Comparison of ENCODE assay signal across 8 cellular contexts in the genomic region with DNA sequence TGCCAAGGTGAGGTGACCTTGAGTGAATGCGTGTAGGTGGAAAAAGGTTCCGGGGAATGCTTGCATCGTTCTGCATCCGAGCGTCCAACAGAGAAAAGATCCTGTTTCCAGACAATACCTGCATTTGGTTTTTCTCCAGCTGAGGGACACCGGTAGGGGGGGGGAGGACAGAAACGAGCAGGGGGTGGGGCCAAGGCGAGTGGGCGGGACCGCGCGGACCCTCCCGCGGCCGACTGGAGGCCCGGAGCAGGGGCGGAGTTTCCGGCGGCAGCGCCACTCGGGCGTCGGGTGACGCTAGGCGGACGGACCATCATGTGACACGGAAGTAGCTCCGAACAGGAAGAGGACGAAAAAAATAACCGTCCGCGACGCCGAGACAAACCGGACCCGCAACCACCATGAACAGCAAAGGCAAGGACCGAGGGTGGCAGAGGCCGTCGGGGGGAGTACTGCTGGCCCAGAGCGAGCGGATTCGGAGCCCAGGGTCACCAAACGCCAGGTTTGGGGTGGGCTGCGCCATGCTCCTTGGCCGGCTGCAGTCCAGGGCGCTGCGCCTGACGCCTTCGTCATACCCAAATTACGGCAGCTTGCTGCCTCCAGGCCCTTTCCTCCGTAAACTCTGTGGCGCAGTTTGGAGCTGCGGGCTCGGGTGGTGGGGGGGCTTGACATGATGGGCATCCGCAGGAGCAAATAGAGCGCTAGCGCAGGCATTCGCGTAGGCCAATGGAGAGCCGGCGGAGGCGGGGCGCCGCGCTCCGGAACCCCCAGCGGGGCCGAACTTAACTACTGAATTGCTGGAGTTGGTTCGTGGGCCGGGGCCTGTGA. TPM values are rescaled to one million over a fixed set of nuclear protein-coding genes. Genes with fewer than 3 reads are reported as not detected.
DNase-seq lines count a peak whose midpoint lies in the region; ATAC-seq and TF ChIP-seq lines count a peak whose summit lies in the region.

A gene with protein sequence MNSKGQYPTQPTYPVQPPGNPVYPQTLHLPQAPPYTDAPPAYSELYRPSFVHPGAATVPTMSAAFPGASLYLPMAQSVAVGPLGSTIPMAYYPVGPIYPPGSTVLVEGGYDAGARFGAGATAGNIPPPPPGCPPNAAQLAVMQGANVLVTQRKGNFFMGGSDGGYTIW (plus strand): TSS at position 317 of the 825 bp plus-strand sequence. CDS start 82 bp downstream, at position 399.

- ATAC-seq in HG02885 (IDR thresholded peaks at IDR 0.05; ENCODE audit: poor library complexity, unreplicated experiment): peak; percentile 92
- ATAC-seq in left ventricle myocardium superior: peak; percentile 99

- H3K27me3 Mint-ChIP-seq in T-helper 1 cell treated with Interleukin-12 subunit alpha and Interleukin-12 subunit beta and Interleukin-4 antibody, amounts not matched to agents 30 μg/mL and 1 μg/mL, for 36 hours (ENCODE audit: low read depth): peaks cover 8% of the 10 kb centered on the region

- peak within 1 kb of the TSS; percentile 89 to 100 for H3K4me3 ChIP-seq in uterus

- H3K4me3 Mint-ChIP-seq in T-helper 1 cell treated with Interleukin-12 subunit alpha and Interleukin-12 subunit beta and Interleukin-4 antibody, amounts not matched to agents 30 μg/mL and 1 μg/mL, for 36 hours: peak within 1 kb of the TSS; percentile 95

- H3K27ac ChIP-seq in uterus: peak within 1 kb of the TSS; percentile 99

- no peaks in the 10 kb centered on the region for H3K36me3 ChIP-seq in uterus

- peaks cover 38% of the 10 kb centered on the region for H3K4me1 Mint-ChIP-seq in T-helper 1 cell treated with Interleukin-12 subunit alpha and Interleukin-12 subunit beta and Interleukin-4 antibody, amounts not matched to agents 30 μg/mL and 1 μg/mL, for 36 hours (ENCODE audit: low read depth)

- TF ChIP-seq CTCF in uterus (IDR thresholded peaks at IDR 0.05): peak in 2 of 4 experiments; percentile 8 to 25

- peaks cover 8 to 14% of the 10 kb centered on the region in 2 donors for H3K4me1 ChIP-seq in uterus

- H3K9me3 Mint-ChIP-seq in T-helper 1 cell treated with Interleukin-12 subunit alpha and Interleukin-12 subunit beta and Interleukin-4 antibody, amounts not matched to agents 30 μg/mL and 1 μg/mL, for 36 hours: no peaks in the 10 kb centered on the region

- H3K9me3 ChIP-seq in uterus: no peaks in the 10 kb centered on the region

- peak within 1 kb of the TSS; percentile 100 for H3K27ac Mint-ChIP-seq in T-helper 1 cell treated with Interleukin-12 subunit alpha and Interleukin-12 subunit beta and Interleukin-4 antibody, amounts not matched to agents 30 μg/mL and 1 μg/mL, for 36 hours

- intact Hi-C loops in left ventricle myocardium superior (cut with micrococcal nuclease): no loop called here
- intact Hi-C loops in uterus (cut with DNase I; ENCODE audit: low total_unique reads): no loop called here

- H3K36me3 Mint-ChIP-seq in T-helper 1 cell treated with Interleukin-12 subunit alpha and Interleukin-12 subunit beta and Interleukin-4 antibody, amounts not matched to agents 30 μg/mL and 1 μg/mL, for 36 hours (ENCODE audit: low read depth): peaks cover 36% of the 10 kb centered on the region

- DNase-seq in NCI-H1694 (lab: John Stamatoyannopoulos, UW) (peak; percentile 81), amygdala (lab: John Stamatoyannopoulos, UW) (peak; percentile 37 to 97 (median 90)), left ventricle myocardium superior (peak; percentile 98), pulmonary artery endothelial cell (ENCODE audit: low read depth, low spot score) (peak; percentile 89), uterus (peak; percentile 95 to 96)

- H3K27me3 ChIP-seq in uterus: no peaks in the 10 kb centered on the region

- TF ChIP-seq POLR2A in GM15510 (IDR thresholded peaks at IDR 0.05; ENCODE audit: borderline replicate concordance, extremely low read depth, insufficient read length): peak; percentile 87
- peak; percentile 84 to 96 for TF ChIP-seq POLR2A in uterus (IDR thresholded peaks at IDR 0.05)

RNA-seq across cellular contexts. Expression of the gene that starts here (rescaled TPM):
- total RNA-seq in left ventricle myocardium superior: 146 TPM
- 80.1 and 118 TPM in 2 replicates for total RNA-seq in pulmonary artery endothelial cell
- total RNA-seq in uterus: 100 to 1,000 TPM in 3 of 4 donors, 10 to 100 TPM in 1; 63.3 to 229 (median 192) TPM

Comparison
In these comparisons a context has a peak if more than half of its experiments do, and no peak if none do; other contexts are left out.
1. Peak in every context shown above with its lines: DNase-seq, ATAC-seq, H3K4me3 ChIP-seq and H3K27ac ChIP-seq.